ENCODE assay signal across 17 cellular contexts in the genomic region with DNA sequence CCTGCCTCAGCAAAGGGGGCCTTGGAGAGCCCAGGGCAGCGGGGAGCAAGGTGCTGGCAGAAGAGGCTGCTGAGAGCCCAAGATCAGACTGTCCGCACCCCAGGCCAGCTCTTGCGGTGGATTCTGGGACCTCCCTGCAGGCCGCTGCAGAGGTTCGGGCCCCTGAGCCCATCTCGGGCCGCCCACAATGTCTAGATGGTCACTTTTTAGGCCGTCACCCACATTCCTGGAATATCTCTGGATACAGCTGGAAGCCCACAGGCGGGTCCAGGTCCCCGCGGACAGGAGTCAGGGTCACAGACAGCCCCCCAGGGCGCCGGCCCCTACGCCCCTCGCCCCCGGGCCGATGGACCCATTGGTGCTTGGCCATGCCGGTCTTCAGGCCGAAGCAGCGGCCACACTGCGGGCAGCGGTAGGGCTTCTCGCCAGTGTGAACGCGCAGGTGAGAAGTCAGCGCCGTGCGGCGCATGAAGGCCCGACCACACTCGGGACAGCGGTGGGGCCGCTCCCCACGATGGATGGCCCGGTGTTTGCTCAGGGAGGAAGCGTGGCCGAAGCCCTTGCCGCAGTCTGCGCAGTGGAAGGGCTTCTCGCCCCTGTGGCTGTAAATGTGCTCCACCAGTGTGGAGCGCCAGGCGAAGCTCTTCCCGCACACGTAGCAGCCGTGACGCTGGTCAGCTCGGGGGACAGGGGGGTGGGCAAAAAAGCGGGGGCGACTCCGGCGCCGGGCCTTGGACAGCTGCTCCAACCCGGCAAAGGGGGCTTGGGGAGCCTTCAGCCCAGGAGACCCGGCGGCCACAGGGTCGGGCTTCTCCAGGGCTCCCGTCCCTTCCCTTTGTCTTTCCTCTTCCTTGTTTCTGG. TPM values are rescaled to one million over a fixed set of nuclear protein-coding genes. Genes with fewer than 3 reads are reported as not detected.
DNase-seq lines count a peak whose midpoint lies in the region; ATAC-seq and TF ChIP-seq lines count a peak whose summit lies in the region.
"Had no signal": no experiment of that assay in that cellular context is flagged by ENCODE, and none has a peak within 500 bp of the region (broad histone marks: within the 10 kb centered on the region; RNA-seq: fewer than 3 reads in every experiment).

No MANE protein-coding gene starts in this region.

- H3K9me2 ChIP-seq in GM23338 (ENCODE audit: insufficient read depth), result no peaks in the 10 kb centered on the region

- H3K14ac ChIP-seq in neuronal stem cell (ENCODE audit: low read length), result no peak overlapping the region

- H3K36me3 Mint-ChIP-seq in T-helper 2 cell treated with Interferon-gamma antibody and Interleukin-4, amounts not matched to agents 5 μg/mL and 100 μg/mL, for 36 hours (ENCODE audit: low read depth), result peaks cover 15% of the 10 kb centered on the region
- peaks cover 26% of the 10 kb centered on the region for H3K36me3 Mint-ChIP-seq in GM23338 (ENCODE audit: low read depth)
- H3K36me3 Mint-ChIP-seq in effector memory CD8-positive, alpha-beta T cell (ENCODE audit: insufficient read depth), result peaks cover 19% of the 10 kb centered on the region

- H3K27me3 ChIP-seq in GM23338 (ENCODE audit: insufficient read depth) (no peaks in the 10 kb centered on the region), neuronal stem cell (ENCODE audit: control insufficient read depth in 3 of 3, insufficient read depth in 3 of 3, low read depth in 1 of 3, low read length in 3 of 3) (no peaks in the 10 kb centered on the region)
- H3K27me3 ChIP-seq: breast epithelium, foreskin keratinocyte had no signal

- peak overlapping the region; percentile 43 for H2AK5ac ChIP-seq in neuronal stem cell (ENCODE audit: low read depth, low read length)

- no peaks in the 10 kb centered on the region for H3K27me3 Mint-ChIP-seq in T-helper 2 cell treated with Interferon-gamma antibody and Interleukin-4, amounts not matched to agents 5 μg/mL and 100 μg/mL, for 36 hours (ENCODE audit: low read depth)
- peaks cover 17% of the 10 kb centered on the region for H3K27me3 Mint-ChIP-seq in GM23338 (ENCODE audit: insufficient read depth, low read depth, poor library complexity)
- no peaks in the 10 kb centered on the region for H3K27me3 Mint-ChIP-seq in effector memory CD8-positive, alpha-beta T cell

- H3F3A ChIP-seq in GM23338 (replicated peaks; ENCODE audit: low read depth), result peaks cover 23% of the 10 kb centered on the region

- H3K4me1 Mint-ChIP-seq in T-helper 2 cell treated with Interferon-gamma antibody and Interleukin-4, amounts not matched to agents 5 μg/mL and 100 μg/mL, for 36 hours (ENCODE audit: low read depth), result peaks cover 40% of the 10 kb centered on the region
- H3K4me1 Mint-ChIP-seq in GM23338, result peaks cover 31% of the 10 kb centered on the region
- peaks cover 24 to 26% of the 10 kb centered on the region in 2 donors for H3K4me1 Mint-ChIP-seq in effector memory CD8-positive, alpha-beta T cell (ENCODE audit: low read depth in 2 of 2)

- peak overlapping the region; percentile 79 for H3K4me3 Mint-ChIP-seq in T-helper 2 cell treated with Interferon-gamma antibody and Interleukin-4, amounts not matched to agents 5 μg/mL and 100 μg/mL, for 36 hours
- H3K4me3 Mint-ChIP-seq in GM23338, result peak overlapping the region; percentile 71
- peak overlapping the region; percentile 56 to 79 for H3K4me3 Mint-ChIP-seq in effector memory CD8-positive, alpha-beta T cell

- no peak overlapping the region for H2BK5ac ChIP-seq in neuronal stem cell (ENCODE audit: low read length)

- H3K18ac ChIP-seq in neuronal stem cell (ENCODE audit: low read length), result no peak overlapping the region

- H3K27ac ChIP-seq in GM23338 (ENCODE audit: low read depth), result no peak overlapping the region
- no peak overlapping the region for H3K27ac ChIP-seq in neuronal stem cell (replicated peaks; ENCODE audit: low read length)
- H3K27ac ChIP-seq: foreskin keratinocyte had no signal

- H3K4me1 ChIP-seq in GM23338 (ENCODE audit: insufficient read depth) (peaks cover 23% of the 10 kb centered on the region), neuronal stem cell (ENCODE audit: control insufficient read depth in 2 of 2, insufficient read depth in 1 of 2, low read depth in 1 of 2, low read length in 2 of 2) (peaks cover 13 to 14% of the 10 kb centered on the region in 2 donors)

- H3K79me2 ChIP-seq in GM23338 (replicated peaks; ENCODE audit: insufficient read depth), result peaks cover 6% of the 10 kb centered on the region; the same call in 1 of the 2 replicates

- no peak overlapping the region for H3K27ac Mint-ChIP-seq in T-helper 2 cell treated with Interferon-gamma antibody and Interleukin-4, amounts not matched to agents 5 μg/mL and 100 μg/mL, for 36 hours
- peak overlapping the region; percentile 86; the same call in 1 of the 2 replicates for H3K27ac Mint-ChIP-seq in GM23338
- peak overlapping the region; percentile 69 to 98 for H3K27ac Mint-ChIP-seq in effector memory CD8-positive, alpha-beta T cell

- H2BK120ac ChIP-seq in neuronal stem cell (ENCODE audit: low read depth, low read length), result no peak overlapping the region

- no peak overlapping the region for H3K4ac ChIP-seq in neuronal stem cell (ENCODE audit: low read length)

- no peak overlapping the region for H2BK15ac ChIP-seq in neuronal stem cell (ENCODE audit: low read length)

- DNase-seq in T-helper 2 cell treated with Interferon-gamma antibody and Interleukin-4, amounts not matched to agents 5 μg/mL and 100 μg/mL, for 36 hours (ENCODE audit: low spot score), result no peak
- DNase-seq in T-helper 2 cell, result no peak
- DNase-seq in GM23338 (ENCODE audit: low spot score), result no peak
- no peak for DNase-seq in effector memory CD8-positive, alpha-beta T cell
- no peak for DNase-seq in neuronal stem cell (ENCODE audit: low spot score)
- no peak for DNase-seq in iPS-NIHi11 (ENCODE audit: low spot score)
- no peak for DNase-seq in cerebellar nuclear complex (lab: John Stamatoyannopoulos, UW)
- DNase-seq: 8988T; foreskin keratinocyte; H7; NCI-H1436 treated with DMSO at 0.1 percent for 48 hours; NCI-H226; retina; stimulated activated CD4-positive, alpha-beta T cell treated with anti-CD3 and anti-CD28 coated beads, Interleukin-1b, Interleukin-23, amount 100 ng/mL, for 48 hours had no signal

- H4K20me1 ChIP-seq in GM23338 (replicated peaks; ENCODE audit: insufficient read depth), result no peaks in the 10 kb centered on the region

- H3K4me2 ChIP-seq in GM23338, result peak overlapping the region; percentile 82
- H3K4me2 ChIP-seq in neuronal stem cell (ENCODE audit: insufficient read depth, low read length, poor library complexity, severe bottlenecking), result no peak overlapping the region

- no CpG with 5 or more reads among the region's 57 CpGs for WGBS in neuronal stem cell (ENCODE audit: extremely low coverage in 2 of 2, insufficient read length in 2 of 2, insufficient replicate concordance in 1 of 2), 2 donors

- H3K4me3 ChIP-seq in GM23338 (peak overlapping the region; percentile 67; the same call in 1 of the 2 replicates), neuronal stem cell (ENCODE audit: low read length in 2 of 2) (no peak overlapping the region)

- no peaks in the 10 kb centered on the region for H3K36me3 ChIP-seq in GM23338 (ENCODE audit: insufficient read depth)
- no peaks in the 10 kb centered on the region for H3K36me3 ChIP-seq in neuronal stem cell (replicated peaks in 1 of 2; ENCODE audit: control insufficient read depth in 2 of 2, insufficient read depth in 2 of 2, low read length in 2 of 2)

- H3K9me3 ChIP-seq in neuronal stem cell (replicated peaks in 1 of 2; ENCODE audit: control insufficient read depth in 2 of 2, insufficient read depth in 1 of 2, low read depth in 1 of 2, low read length in 2 of 2), result no peaks in the 10 kb centered on the region
- H3K9me3 ChIP-seq: breast epithelium had no signal

- ATAC-seq in GM23338, result no peak
- no peak for ATAC-seq in effector memory CD8-positive, alpha-beta T cell (replicated peaks)
- no peak for ATAC-seq in GM18498 (IDR thresholded peaks at IDR 0.05; ENCODE audit: unreplicated experiment)
- ATAC-seq: foreskin keratinocyte, SK-N-SH treated with all-trans-retinoic acid at 6 μM for 48 hours had no signal

- H3K9ac ChIP-seq in neuronal stem cell (ENCODE audit: low read depth, low read length, poor library complexity), result no peak overlapping the region

- no peak overlapping the region for H4K8ac ChIP-seq in neuronal stem cell (ENCODE audit: low read depth, low read length)

- H2AFZ ChIP-seq in GM23338, result no peak overlapping the region
- peak overlapping the region; percentile 64 for H2AFZ ChIP-seq in neuronal stem cell (ENCODE audit: low read length)

- peaks cover 12% of the 10 kb centered on the region for H3K79me1 ChIP-seq in neuronal stem cell (ENCODE audit: low read depth, low read length)

- no peak for TF ChIP-seq CTCF in GM23338 (conservative IDR thresholded peaks at IDR 0.05; ENCODE audit: low read depth in 2 of 2)

- H2BK12ac ChIP-seq in neuronal stem cell (ENCODE audit: low read length), result no peak overlapping the region

- no peak overlapping the region for H3K23ac ChIP-seq in neuronal stem cell (ENCODE audit: low read depth, low read length, poor library complexity)

- no peaks in the 10 kb centered on the region for H3K9me3 Mint-ChIP-seq in T-helper 2 cell treated with Interferon-gamma antibody and Interleukin-4, amounts not matched to agents 5 μg/mL and 100 μg/mL, for 36 hours
- no peaks in the 10 kb centered on the region for H3K9me3 Mint-ChIP-seq in GM23338
- no peaks in the 10 kb centered on the region for H3K9me3 Mint-ChIP-seq in effector memory CD8-positive, alpha-beta T cell

- H4K91ac ChIP-seq in neuronal stem cell (ENCODE audit: low read depth, low read length, poor library complexity), result no peak overlapping the region

TF ChIP-seq in GM23338, 12 proteins besides CTCF, POLR2A, EP300 and RAD21 (continues in another document):
- TF ChIP-seq EZH2phosphoT487 (IDR thresholded peaks at IDR 0.05; ENCODE audit: unreplicated experiment), result no peak

RNA-seq across cellular contexts. Expression of a gene that starts 2.1 kb away (rescaled TPM):
- 10.8 and 12.6 TPM in 2 replicates for total RNA-seq in GM23338 (2014; rRNA removed; shearing (Covaris generic))
- 3.0 and 4.2 TPM in 2 replicates for polyA plus RNA-seq in GM23338 (2016; fragmentation: Nextera tagmentation; extraction: Ambion mirVana)
- polyA plus RNA-seq in neuronal stem cell (2013, experiment 1 of 2), result 6.9 TPM
- polyA plus RNA-seq in neuronal stem cell (2013, experiment 2 of 2), result 6.8 TPM

RNA-seq across cellular contexts. Expression of a gene that starts 6.1 kb away (rescaled TPM):
- total RNA-seq in GM23338 (2014; rRNA removed; shearing (Covaris generic)), result 34.6 and 43.0 TPM in 2 replicates
- 8.3 and 8.5 TPM in 2 replicates for polyA plus RNA-seq in GM23338 (2016; fragmentation: Nextera tagmentation; extraction: Ambion mirVana)
- 48.2 TPM for polyA plus RNA-seq in neuronal stem cell (2013, experiment 1 of 2)
- 46.8 TPM for polyA plus RNA-seq in neuronal stem cell (2013, experiment 2 of 2)

RNA-seq across cellular contexts. Expression of a gene that starts 25.7 kb away (rescaled TPM):
- 10.7 and 12.9 TPM in 2 replicates for total RNA-seq in GM23338 (2014; rRNA removed; shearing (Covaris generic))
- 5.6 and 6.0 TPM in 2 replicates for polyA plus RNA-seq in GM23338 (2016; fragmentation: Nextera tagmentation; extraction: Ambion mirVana)
- polyA plus RNA-seq in neuronal stem cell (2013, experiment 1 of 2), result 7.9 TPM
- 8.0 TPM for polyA plus RNA-seq in neuronal stem cell (2013, experiment 2 of 2)

RNA-seq across cellular contexts. Expression of a gene that starts 39.0 kb away (rescaled TPM):
- 1.3 and 4.0 TPM in 2 replicates for total RNA-seq in GM23338 (2014; rRNA removed; shearing (Covaris generic))
- 4.4 and 6.2 TPM in 2 replicates for polyA plus RNA-seq in GM23338 (2016; fragmentation: Nextera tagmentation; extraction: Ambion mirVana)
- 6.6 TPM for polyA plus RNA-seq in neuronal stem cell (2013, experiment 1 of 2)
- 7.2 TPM for polyA plus RNA-seq in neuronal stem cell (2013, experiment 2 of 2)

RNA-seq across cellular contexts. Expression of a gene that starts 53.0 kb away (rescaled TPM):
- total RNA-seq in GM23338 (2014; rRNA removed; shearing (Covaris generic)), result 7.1 and 7.5 TPM in 2 replicates
- polyA plus RNA-seq in GM23338 (2016; fragmentation: Nextera tagmentation; extraction: Ambion mirVana), result 4.9 and 5.4 TPM in 2 replicates
- 12.5 TPM for polyA plus RNA-seq in neuronal stem cell (2013, experiment 1 of 2)
- 12.6 TPM for polyA plus RNA-seq in neuronal stem cell (2013, experiment 2 of 2)
